9 cellular contexts compared by ENCODE assay signal in the genomic region with DNA sequence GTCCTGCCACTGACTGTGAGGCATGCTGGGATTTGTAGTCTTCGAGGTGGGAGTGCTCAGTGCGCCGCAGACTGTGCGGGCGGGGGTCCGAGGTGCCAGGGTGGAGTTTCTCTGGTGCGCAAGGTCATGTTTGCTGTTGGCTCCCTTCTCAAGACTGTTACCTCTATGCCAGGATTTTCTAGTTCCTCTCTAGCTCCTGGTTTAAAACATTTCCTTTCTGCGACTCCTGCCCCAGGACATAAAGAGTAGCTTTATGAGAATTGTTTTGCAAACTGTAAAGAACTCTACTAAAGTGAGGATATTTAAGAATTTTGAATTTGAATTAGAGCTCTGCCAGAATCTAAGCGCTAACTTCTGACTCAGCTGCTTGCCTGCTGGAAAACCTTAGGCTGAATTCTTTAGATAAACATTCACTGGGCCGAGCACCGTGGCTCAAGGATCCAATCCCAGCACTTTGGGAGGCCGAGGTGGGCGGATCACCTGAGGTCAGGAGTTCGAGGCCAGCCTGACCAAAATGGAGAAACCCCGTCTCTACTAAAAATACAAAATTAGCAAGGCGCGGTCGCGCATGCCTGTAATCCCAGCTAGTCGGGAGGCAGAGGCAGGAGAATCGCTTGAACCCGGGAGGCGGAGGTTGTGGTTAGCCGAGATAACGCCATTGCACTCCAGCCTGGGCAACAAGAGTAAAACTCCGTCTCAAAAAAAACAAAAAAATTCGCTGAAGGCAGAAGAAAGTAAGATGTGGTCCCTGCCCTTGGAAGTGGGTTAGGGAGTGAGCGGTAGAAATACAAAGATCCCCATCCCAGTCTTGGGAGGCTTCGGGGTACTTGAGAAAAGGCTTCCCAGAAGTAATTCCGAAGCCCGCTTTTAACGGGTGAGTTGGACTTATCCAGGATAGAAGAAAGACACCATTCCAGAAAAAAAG. TPM values are rescaled to one million over a fixed set of nuclear protein-coding genes. Genes with fewer than 3 reads are reported as not detected.
DNase-seq lines count a peak whose midpoint lies in the region; ATAC-seq, FAIRE-seq and TF ChIP-seq lines count a peak whose summit lies in the region.
"Had no signal": no experiment of that assay in that cellular context is flagged by ENCODE, and none has a peak within 500 bp of the region (broad histone marks: within the 10 kb centered on the region; RNA-seq: fewer than 3 reads in every experiment).

No MANE protein-coding gene starts in this region.

- no peaks in the 10 kb centered on the region for H3K27me3 ChIP-seq in CD4-positive, CD25-positive, alpha-beta regulatory T cell (ENCODE audit: control insufficient read depth, insufficient read depth, low read length)
- no peaks in the 10 kb centered on the region for H3K27me3 ChIP-seq in SJSA1 (replicated peaks)

- no peaks in the 10 kb centered on the region for H3K9me3 Mint-ChIP-seq in CD4-positive, CD25-positive, alpha-beta regulatory T cell
- H3K9me3 Mint-ChIP-seq in nephron progenitor cell = peaks cover 9% of the 10 kb centered on the region

- intact Hi-C loops in posterior vena cava (cut with DNase I) = no loop called here

- H3K9me3 ChIP-seq in CD4-positive, CD25-positive, alpha-beta regulatory T cell (ENCODE audit: control insufficient read depth in 2 of 2, low read length in 2 of 2) = no peaks in the 10 kb centered on the region
- H3K9me3 ChIP-seq in SJSA1 (replicated peaks) = no peaks in the 10 kb centered on the region

- no peak for DNase-seq in CD4-positive, CD25-positive, alpha-beta regulatory T cell
- DNase-seq in SJSA1 (ENCODE audit: low read depth in 1 of 2, low spot score in 2 of 2) = no peak
- DNase-seq in nephron progenitor cell = peak; percentile 87
- no peak for DNase-seq in activated CD4-positive, CD25-positive, alpha-beta regulatory T cell treated with anti-CD3 and anti-CD28 coated beads, Interleukin-2, amount 50 U/mL, for 72 hours
- no peak for DNase-seq in posterior vena cava (ENCODE audit: low spot score)

- peaks cover 19 to 32% (median 25%) of the 10 kb centered on the region in 4 donors for H3K4me1 Mint-ChIP-seq in CD4-positive, CD25-positive, alpha-beta regulatory T cell
- peaks cover 15% of the 10 kb centered on the region for H3K4me1 Mint-ChIP-seq in nephron progenitor cell

- peak overlapping the region; percentile 91 to 95 (median 92) for H3K4me3 Mint-ChIP-seq in CD4-positive, CD25-positive, alpha-beta regulatory T cell
- peak overlapping the region; percentile 93 for H3K4me3 Mint-ChIP-seq in nephron progenitor cell

- peaks cover 3% of the 10 kb centered on the region for H3K36me3 Mint-ChIP-seq in CD4-positive, CD25-positive, alpha-beta regulatory T cell
- H3K36me3 Mint-ChIP-seq in nephron progenitor cell (ENCODE audit: low read depth) = peaks cover 13% of the 10 kb centered on the region

- peak overlapping the region; percentile 100 for H3K27ac ChIP-seq in CD4-positive, CD25-positive, alpha-beta regulatory T cell (ENCODE audit: insufficient read depth, low read length, poor library complexity, severe bottlenecking)
- H3K27ac ChIP-seq in SJSA1 = peak overlapping the region; percentile 100

- H3K27me3 Mint-ChIP-seq in CD4-positive, CD25-positive, alpha-beta regulatory T cell = peaks cover 28% of the 10 kb centered on the region
- H3K27me3 Mint-ChIP-seq in nephron progenitor cell (ENCODE audit: low read depth, poor library complexity) = peaks cover 16% of the 10 kb centered on the region

- H3K27ac Mint-ChIP-seq in CD4-positive, CD25-positive, alpha-beta regulatory T cell = peak overlapping the region; percentile 98 to 100 (median 100)
- H3K27ac Mint-ChIP-seq in nephron progenitor cell = peak overlapping the region; percentile 100

- no peak for TF ChIP-seq CTCF in nephron progenitor cell (IDR thresholded peaks at IDR 0.05)

- no peaks in the 10 kb centered on the region for H3K36me3 ChIP-seq in CD4-positive, CD25-positive, alpha-beta regulatory T cell (ENCODE audit: control insufficient read depth, insufficient read depth, low read length)
- H3K36me3 ChIP-seq in SJSA1 = peaks cover 9% of the 10 kb centered on the region

- peaks cover 29% of the 10 kb centered on the region for H3K4me1 ChIP-seq in CD4-positive, CD25-positive, alpha-beta regulatory T cell (ENCODE audit: control insufficient read depth, insufficient read depth, low read length, poor library complexity, severe bottlenecking)
- H3K4me1 ChIP-seq in SJSA1 (replicated peaks) = peaks cover 8% of the 10 kb centered on the region

- peak; percentile 77 for FAIRE-seq in endometrium (lab: Jason Lieb, UNC)

- no peak for ATAC-seq in CD4-positive, CD25-positive, alpha-beta regulatory T cell (ENCODE audit: low read depth in 2 of 2)
- ATAC-seq in GM21717 (IDR thresholded peaks at IDR 0.05; ENCODE audit: unreplicated experiment) = peak; percentile 58
- no peak for ATAC-seq in HG03457 (IDR thresholded peaks at IDR 0.05; ENCODE audit: unreplicated experiment)

- H3K4me3 ChIP-seq in CD4-positive, CD25-positive, alpha-beta regulatory T cell (ENCODE audit: low read depth, low read length) = peak overlapping the region; percentile 95
- H3K4me3 ChIP-seq in SJSA1 = peak overlapping the region; percentile 90

RNA-seq across cellular contexts. Expression of gene USP48, which starts 1.0 kb away (rescaled TPM):
- 126 TPM for total RNA-seq in CD4-positive, CD25-positive, alpha-beta regulatory T cell
- 10 to 100 TPM; 31.3 to 52.9 (median 36.6) TPM for polyA plus RNA-seq in CD4-positive, CD25-positive, alpha-beta regulatory T cell
- total RNA-seq in SJSA1 (2014; rRNA removed; shearing (Covaris generic)) = 26.7 and 34.3 TPM in 2 replicates
- total RNA-seq in posterior vena cava = 10 to 100 TPM; 51.4 to 56.8 TPM

RNA-seq across cellular contexts. Expression of gene LDLRAD2, which starts 28.1 kb away (rescaled TPM):
- total RNA-seq in CD4-positive, CD25-positive, alpha-beta regulatory T cell = 0.27 TPM
- not detected for polyA plus RNA-seq in CD4-positive, CD25-positive, alpha-beta regulatory T cell
- total RNA-seq in SJSA1 (2014; rRNA removed; shearing (Covaris generic)) = not detected in 2 replicates
- total RNA-seq in posterior vena cava = under 1 TPM; 0.24 to 0.28 TPM
- total RNA-seq: subcutaneous adipose tissue had no signal
